ENCODE assay signal across 36 cellular contexts in the genomic region with DNA sequence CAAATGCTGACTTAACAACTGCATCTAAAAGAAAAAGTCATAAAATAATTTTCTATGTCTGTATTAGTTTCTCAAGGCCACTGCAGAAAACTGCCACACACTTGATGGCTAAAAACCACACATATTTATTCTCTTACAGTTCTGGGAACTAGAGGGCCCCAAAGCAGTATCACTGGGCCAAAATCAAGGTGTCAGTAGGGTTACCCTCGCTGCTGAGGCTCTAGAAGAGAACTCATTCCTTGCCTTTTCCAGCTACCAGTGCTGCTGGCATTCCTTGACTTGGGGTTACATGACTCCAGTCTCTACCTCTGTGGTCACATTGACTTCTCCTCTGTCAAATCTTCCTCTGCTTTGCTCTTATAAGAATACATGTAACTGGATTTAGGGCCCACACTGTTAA.
"Had no signal": no experiment of that assay in that cellular context is flagged by ENCODE, and none has a peak within 500 bp of the region (broad histone marks: within the 10 kb centered on the region; RNA-seq: fewer than 3 reads in every experiment).

No MANE protein-coding gene starts in this region.

- H3K9me2 ChIP-seq: SK-N-SH had no signal

- ATAC-seq: activated CD4-positive, alpha-beta T cell treated with anti-CD3 and anti-CD28 coated beads for 36 hours; activated CD4-positive, CD25-positive, alpha-beta regulatory T cell treated with anti-CD3 and anti-CD28 coated beads, Interleukin-2, amount 50 U/mL, for 24 hours; activated CD8-positive, alpha-beta T cell treated with anti-CD3 and anti-CD28 coated beads, Interleukin-2, amount 10 ng/mL, durations not matched to agents 7 days and 5 days; activated naive CD4-positive, alpha-beta T cell treated with anti-CD3 and anti-CD28 coated beads, Interleukin-2, amount 50 U/mL, for 72 hours; activated T-cell treated with anti-CD3 and anti-CD28 coated beads, Interleukin-2, amount 50 U/mL, for 4 hours; PC-3 had no signal

- H3K4me1 ChIP-seq: adrenal gland, Peyer's patch, SJSA1 had no signal

- H3K9me3 ChIP-seq: adrenal gland, Peyer's patch, SJSA1, SK-N-SH had no signal

- H3K27ac ChIP-seq: adrenal gland, brain microvascular endothelial cell, Peyer's patch, SJSA1 had no signal

- H3K4me3 Mint-ChIP-seq: activated CD4-positive, alpha-beta T cell treated with anti-CD3 and anti-CD28 coated beads for 36 hours; activated CD4-positive, alpha-beta T cell treated with anti-CD3 and anti-CD28 coated beads, Interleukin-2, amount 10 ng/mL, durations not matched to agents 7 days and 5 days; activated CD8-positive, alpha-beta T cell treated with anti-CD3 and anti-CD28 coated beads, Interleukin-2, amount 10 ng/mL, durations not matched to agents 7 days and 5 days; activated naive CD4-positive, alpha-beta T cell treated with anti-CD3 and anti-CD28 coated beads for 36 hours; activated T-cell treated with anti-CD3 and anti-CD28 coated beads, Interleukin-2, amount 50 U/mL, for 4 hours; activated T-helper 1 cell treated with anti-CD3 and anti-CD28 coated beads, Interleukin-12 subunit alpha, Interleukin-12 subunit beta, Interleukin-2, Interleukin-4 antibody, amounts not matched to agents 30 ng/mL and 10 ng/mL and 1 ng/mL, durations not matched to agents 14 hours and 24 hours and 36 hours; T-helper 1 cell treated with Interleukin-12 subunit alpha and Interleukin-12 subunit beta and Interleukin-4 antibody, amounts not matched to agents 30 μg/mL and 1 μg/mL, for 36 hours; T-helper 2 cell treated with Interferon-gamma antibody and Interleukin-4, amounts not matched to agents 5 μg/mL and 100 μg/mL, for 36 hours had no signal

- H3K9ac ChIP-seq: SK-N-SH had no signal

- H3K4me3 ChIP-seq: adrenal gland, Peyer's patch, SJSA1 had no signal

- H3K27me3 Mint-ChIP-seq: activated CD4-positive, alpha-beta T cell treated with anti-CD3 and anti-CD28 coated beads for 36 hours; activated CD4-positive, alpha-beta T cell treated with anti-CD3 and anti-CD28 coated beads, Interleukin-2, amount 10 ng/mL, durations not matched to agents 7 days and 5 days had no signal

- H3K9me3 Mint-ChIP-seq: activated naive CD4-positive, alpha-beta T cell treated with anti-CD3 and anti-CD28 coated beads for 36 hours; activated naive CD4-positive, alpha-beta T cell treated with anti-CD3 and anti-CD28 coated beads, Interleukin-2, amount 50 U/mL, for 72 hours; activated T-cell treated with anti-CD3 and anti-CD28 coated beads, Interleukin-2, amount 50 U/mL, for 4 hours; activated T-helper 1 cell treated with anti-CD3 and anti-CD28 coated beads, Interleukin-12 subunit alpha, Interleukin-12 subunit beta, Interleukin-2, Interleukin-4 antibody, amounts not matched to agents 30 ng/mL and 10 ng/mL and 1 ng/mL, durations not matched to agents 14 hours and 24 hours and 36 hours; T-helper 2 cell treated with Interferon-gamma antibody and Interleukin-4, amounts not matched to agents 5 μg/mL and 100 μg/mL, for 36 hours had no signal

- DNase-seq: activated CD4-positive, alpha-beta T cell treated with anti-CD3 and anti-CD28 coated beads for 36 hours; activated CD4-positive, alpha-beta T cell treated with anti-CD3 and anti-CD28 coated beads, Interleukin-2, amount 10 ng/mL, durations not matched to agents 7 days and 5 days; activated CD4-positive, alpha-beta T cell treated with anti-CD3 and anti-CD28 coated beads, Interleukin-2, amount 50 U/mL, for 48 hours; activated CD8-positive, alpha-beta memory T cell treated with anti-CD3 and anti-CD28 coated beads, Interleukin-2, amount 50 U/mL, for 4 hours; activated CD8-positive, alpha-beta T cell treated with anti-CD3 and anti-CD28 coated beads, Interleukin-2, amount 10 ng/mL, durations not matched to agents 7 days and 5 days; activated gamma-delta T cell treated with Interleukin-2 at 50 U/mL for 16 hours; activated naive CD4-positive, alpha-beta T cell treated with anti-CD3 and anti-CD28 coated beads for 36 hours; activated T-cell treated with anti-CD3 and anti-CD28 coated beads for 4 hours; activated T-cell treated with anti-CD3 and anti-CD28 coated beads, Interleukin-2, amount 50 U/mL, for 4 hours; adrenal gland; brain microvascular endothelial cell; central memory CD4-positive, alpha-beta T cell; Kasumi-1; KG1; MM.1S; NCI-H1092 treated with DMSO at 0.1 percent for 48 hours; NCI-H1417 treated with DMSO at 0.1 percent for 48 hours; NCI-H187 treated with DMSO at 0.1 percent for 48 hours; NCI-H2081; NCI-H2171 treated with DMSO at 0.1 percent for 48 hours; NCI-H2227 treated with DMSO at 0.1 percent for 48 hours; NCI-H446; NCI-H510A treated with DMSO at 0.1 percent for 48 hours; NCI-H526 treated with DMSO at 0.1 percent for 48 hours; NCI-H774; PC-3; Peyer's patch; RPMI8226; SHP77 treated with DMSO at 0.1 percent for 48 hours; SK-N-SH had no signal

- H3K27me3 ChIP-seq: adrenal gland, brain microvascular endothelial cell, Peyer's patch, SJSA1 had no signal

- H3K4me2 ChIP-seq: SK-N-SH had no signal

- H3K27ac Mint-ChIP-seq: activated CD4-positive, alpha-beta T cell treated with anti-CD3 and anti-CD28 coated beads for 36 hours; activated CD4-positive, alpha-beta T cell treated with anti-CD3 and anti-CD28 coated beads, Interleukin-2, amount 10 ng/mL, durations not matched to agents 7 days and 5 days; activated CD8-positive, alpha-beta T cell treated with anti-CD3 and anti-CD28 coated beads, Interleukin-2, amount 10 ng/mL, durations not matched to agents 7 days and 5 days; activated naive CD4-positive, alpha-beta T cell treated with anti-CD3 and anti-CD28 coated beads for 36 hours; activated naive CD4-positive, alpha-beta T cell treated with anti-CD3 and anti-CD28 coated beads, Interleukin-2, amount 50 U/mL, for 72 hours; activated T-helper 1 cell treated with anti-CD3 and anti-CD28 coated beads, Interleukin-12 subunit alpha, Interleukin-12 subunit beta, Interleukin-2, Interleukin-4 antibody, amounts not matched to agents 30 ng/mL and 10 ng/mL and 1 ng/mL, durations not matched to agents 14 hours and 24 hours and 36 hours; T-helper 1 cell treated with Interleukin-12 subunit alpha and Interleukin-12 subunit beta and Interleukin-4 antibody, amounts not matched to agents 30 μg/mL and 1 μg/mL, for 36 hours; T-helper 2 cell treated with Interferon-gamma antibody and Interleukin-4, amounts not matched to agents 5 μg/mL and 100 μg/mL, for 36 hours had no signal

- H3K36me3 Mint-ChIP-seq: activated naive CD4-positive, alpha-beta T cell treated with anti-CD3 and anti-CD28 coated beads, Interleukin-2, amount 50 U/mL, for 72 hours had no signal

- H3K36me3 ChIP-seq: adrenal gland, brain microvascular endothelial cell, Peyer's patch, SJSA1 had no signal
